ENCODE assay signal across 24 cellular contexts in the genomic region with DNA sequence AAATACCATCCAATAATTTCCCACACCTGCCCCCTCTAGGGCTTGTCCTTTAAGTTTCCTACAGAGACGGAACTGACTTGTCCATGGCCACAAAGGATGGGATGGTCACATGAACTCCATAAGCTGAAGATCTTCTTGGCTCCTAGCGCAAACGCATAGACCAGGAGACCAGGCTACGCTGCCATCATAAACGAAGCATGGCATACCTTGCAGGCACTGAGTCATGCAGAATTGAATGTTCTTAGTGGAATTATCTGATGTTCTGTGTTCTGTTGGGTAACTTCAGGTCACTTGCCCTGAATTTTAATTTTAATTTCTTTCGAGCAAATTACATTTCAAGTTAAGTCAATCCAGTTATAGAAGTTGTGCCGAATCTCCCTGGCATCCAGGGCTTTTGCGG.
"Had no signal": no experiment of that assay in that cellular context is flagged by ENCODE, and none has a peak within 500 bp of the region (broad histone marks: within the 10 kb centered on the region; RNA-seq: fewer than 3 reads in every experiment).

No MANE protein-coding gene starts in this region.

- H3K36me3 ChIP-seq: gastroesophageal sphincter, heart left ventricle, left lung, prostate gland, sigmoid colon, stomach, tibial artery, upper lobe of left lung had no signal

- H3K27ac ChIP-seq: dorsolateral prefrontal cortex, epithelial cell of prostate, gastroesophageal sphincter, heart left ventricle, hepatocyte, left lung, prostate gland, sigmoid colon, stomach, tibial artery, upper lobe of left lung had no signal

- H3K79me2 ChIP-seq: hepatocyte had no signal

- H3K9me3 ChIP-seq: gastroesophageal sphincter, heart left ventricle, left lung, mucosa of descending colon, prostate gland, sigmoid colon, stomach, tibial artery, upper lobe of left lung had no signal

- H3K4me1 ChIP-seq: gastroesophageal sphincter, left lung, prostate gland, tibial artery had no signal

- H3K27me3 ChIP-seq: dorsolateral prefrontal cortex, gastroesophageal sphincter, heart left ventricle, hepatocyte, left lung, sigmoid colon, stomach, tibial artery, upper lobe of left lung had no signal

- H3K4me3 ChIP-seq: dorsolateral prefrontal cortex, gastroesophageal sphincter, heart left ventricle, hepatocyte, left lung, mucosa of descending colon, prostate gland, sigmoid colon, stomach, tibial artery, upper lobe of left lung had no signal

- DNase-seq: dorsolateral prefrontal cortex; effector CD4-positive, alpha-beta T cell; foreskin fibroblast; heart left ventricle; islet precursor cell; left lung; mesenchymal stem cell; mucosa of descending colon; naive B cell; right cardiac atrium; sigmoid colon; stimulated activated CD4-positive, alpha-beta T cell treated with anti-CD3 and anti-CD28 coated beads, Interleukin-2, amount 100 ng/mL, for 24 hours; stimulated activated CD4-positive, alpha-beta T cell treated with anti-CD3 and anti-CD28 coated beads, Interleukin-4, amount 100 ng/mL, for 24 hours; stimulated activated naive CD4-positive, alpha-beta T cell treated with Interleukin-2 at 50 U/mL for 16 hours; stomach; tibial artery; upper lobe of left lung had no signal

- H3K4me2 ChIP-seq: hepatocyte had no signal

- ATAC-seq: esophagus mucosa; gastroesophageal sphincter; heart left ventricle; left lung; mucosa of descending colon; natural killer cell treated with Interleukin-12 subunit alpha and Interleukin-12 subunit beta and Interleukin-15 and Interleukin-18, amount 100 ng/mL, for 72 hours; right cardiac atrium; stimulated activated effector memory CD8-positive, alpha-beta T cell treated with anti-CD3 and anti-CD28 coated beads, Interleukin-12 subunit alpha, Interleukin-12 subunit beta, amount 100 ng/mL, for 72 hours had no signal

- H2AFZ ChIP-seq: hepatocyte had no signal
